ENCODE assay signal across 8 cellular contexts in genomic region chrX:49079489-49080428, GRCh38. TPM values are rescaled to one million over a fixed set of nuclear protein-coding genes. Genes with fewer than 3 reads are reported as not detected.
DNase-seq lines count a peak whose midpoint lies in the region; ATAC-seq and TF ChIP-seq lines count a peak whose summit lies in the region.

Gene WDR45 (minus strand): TSS chrX:49079887. CDS start chrX:49078095, 1,792 bp downstream.

- H3K4me1 Mint-ChIP-seq in nephron progenitor cell: peaks cover 12% of the 10 kb centered on the region
- H3K4me1 Mint-ChIP-seq in stimulated activated naive CD8-positive, alpha-beta T cell treated with anti-CD3 and anti-CD28 coated beads, Interleukin-15, Interleukin-2, amounts not matched to agents 100 ng/mL and 50 ng/mL, for 24 hours (ENCODE audit: low read depth): peaks cover 19% of the 10 kb centered on the region

- peaks cover 7% of the 10 kb centered on the region; the same call in 1 of the 2 replicates for H3K36me3 ChIP-seq in BLaER1
- peaks cover 16% of the 10 kb centered on the region; the same call in 1 of the 2 replicates for H3K36me3 ChIP-seq in HUES6 (ENCODE audit: control insufficient read depth, insufficient read depth, low read length)
- H3K36me3 ChIP-seq in RWPE2 (ENCODE audit: low read depth): no peaks in the 10 kb centered on the region

- H3K27me3 ChIP-seq in BLaER1 (peaks cover 14% of the 10 kb centered on the region; the same call in 1 of the 2 replicates), HUES6 (ENCODE audit: control insufficient read depth, insufficient read depth, low read length) (no peaks in the 10 kb centered on the region), RWPE2 (ENCODE audit: insufficient read depth, poor library complexity, severe bottlenecking) (no peaks in the 10 kb centered on the region)

- H3K27ac Mint-ChIP-seq in nephron progenitor cell: peak within 1 kb of the TSS; percentile 97
- H3K27ac Mint-ChIP-seq in stimulated activated naive CD8-positive, alpha-beta T cell treated with anti-CD3 and anti-CD28 coated beads, Interleukin-15, Interleukin-2, amounts not matched to agents 100 ng/mL and 50 ng/mL, for 24 hours: peak within 1 kb of the TSS; percentile 91

- DNase-seq in RWPE2 (ENCODE audit: low spot score): no peak
- peak; percentile 90 for DNase-seq in activated effector memory CD4-positive, alpha-beta T cell treated with anti-CD3 and anti-CD28 coated beads, Interleukin-2, amount 50 U/mL, for 16 hours
- peak; percentile 69 for DNase-seq in fibroblast of the aortic adventitia (ENCODE audit: low read depth)
- DNase-seq in nephron progenitor cell: peak; percentile 58

- H3K4me2 ChIP-seq in BLaER1: peak within 1 kb of the TSS; percentile 85

- H3K4me1 ChIP-seq in BLaER1 (peaks cover under 1% of the 10 kb centered on the region; the same call in 1 of the 2 replicates), HUES6 (ENCODE audit: control insufficient read depth, insufficient read depth, low read length) (no peaks in the 10 kb centered on the region; the same call in 1 of the 2 replicates), RWPE2 (ENCODE audit: insufficient read depth, poor library complexity, severe bottlenecking) (no peaks in the 10 kb centered on the region)

- TF ChIP-seq CTCF in RWPE2 (IDR thresholded peaks at IDR 0.05; ENCODE audit: poor library complexity, severe bottlenecking) (no peak), fibroblast of the aortic adventitia (IDR thresholded peaks at IDR 0.05; ENCODE audit: insufficient read depth, low read length) (no peak), nephron progenitor cell (IDR thresholded peaks at IDR 0.05) (no peak)

- H4K20me1 ChIP-seq in BLaER1: no peaks in the 10 kb centered on the region

- H3K4me3 ChIP-seq in BLaER1: peak within 1 kb of the TSS; percentile 72
- peak within 1 kb of the TSS; percentile 68 for H3K4me3 ChIP-seq in HUES6 (ENCODE audit: low read depth, low read length)
- H3K4me3 ChIP-seq in RWPE2 (ENCODE audit: severe bottlenecking): peak within 1 kb of the TSS; percentile 75
- H3K4me3 ChIP-seq in fibroblast of the aortic adventitia (ENCODE audit: low read depth, low read length): peak within 1 kb of the TSS; percentile 77

- H3K27me3 Mint-ChIP-seq in nephron progenitor cell (ENCODE audit: low read depth, poor library complexity): no peaks in the 10 kb centered on the region
- H3K27me3 Mint-ChIP-seq in stimulated activated naive CD8-positive, alpha-beta T cell treated with anti-CD3 and anti-CD28 coated beads, Interleukin-15, Interleukin-2, amounts not matched to agents 100 ng/mL and 50 ng/mL, for 24 hours: no peaks in the 10 kb centered on the region

- ATAC-seq in GM19351 (IDR thresholded peaks at IDR 0.05; ENCODE audit: unreplicated experiment) (peak; percentile 83), RWPE2 (ENCODE audit: low read depth) (peak; percentile 82)

- peak within 1 kb of the TSS; percentile 91 for H3K4me3 Mint-ChIP-seq in nephron progenitor cell
- peak within 1 kb of the TSS; percentile 93 for H3K4me3 Mint-ChIP-seq in stimulated activated naive CD8-positive, alpha-beta T cell treated with anti-CD3 and anti-CD28 coated beads, Interleukin-15, Interleukin-2, amounts not matched to agents 100 ng/mL and 50 ng/mL, for 24 hours

- H3K9me3 ChIP-seq in BLaER1: no peaks in the 10 kb centered on the region
- H3K9me3 ChIP-seq in HUES6 (ENCODE audit: control insufficient read depth, insufficient read depth, low read depth, low read length): peaks cover 13% of the 10 kb centered on the region; the same call in 1 of the 2 replicates
- H3K9me3 ChIP-seq in RWPE2 (ENCODE audit: severe bottlenecking): no peaks in the 10 kb centered on the region

- H3K9ac ChIP-seq in BLaER1 (peak within 1 kb of the TSS; percentile 78), HUES6 (ENCODE audit: low read length) (peak within 1 kb of the TSS; percentile 86)

- peaks cover 37% of the 10 kb centered on the region for H3K9me3 Mint-ChIP-seq in nephron progenitor cell
- H3K9me3 Mint-ChIP-seq in stimulated activated naive CD8-positive, alpha-beta T cell treated with anti-CD3 and anti-CD28 coated beads, Interleukin-15, Interleukin-2, amounts not matched to agents 100 ng/mL and 50 ng/mL, for 24 hours: no peaks in the 10 kb centered on the region

- H3K36me3 Mint-ChIP-seq in nephron progenitor cell (ENCODE audit: low read depth): no peaks in the 10 kb centered on the region
- H3K36me3 Mint-ChIP-seq in stimulated activated naive CD8-positive, alpha-beta T cell treated with anti-CD3 and anti-CD28 coated beads, Interleukin-15, Interleukin-2, amounts not matched to agents 100 ng/mL and 50 ng/mL, for 24 hours (ENCODE audit: low read depth): no peaks in the 10 kb centered on the region

- H3K27ac ChIP-seq in BLaER1: peak within 1 kb of the TSS; percentile 80
- peak within 1 kb of the TSS; percentile 67; the same call in 1 of the 2 replicates for H3K27ac ChIP-seq in HUES6 (ENCODE audit: low read depth, low read length)
- H3K27ac ChIP-seq in RWPE2 (ENCODE audit: poor library complexity, severe bottlenecking): peak within 1 kb of the TSS; percentile 62

RNA-seq across cellular contexts. Expression of gene WDR45, which starts in this region (rescaled TPM):
- total RNA-seq in fibroblast of the aortic adventitia (ENCODE audit: low replicate concordance): 66.5 and 73.9 TPM in 2 replicates
